In genomic region chr17:82215972-82216300, GRCh38 we compare ENCODE assay signal across 1 cellular context.
TF ChIP-seq lines count a peak whose summit lies in the region.

No MANE protein-coding gene starts in this region.

TF ChIP-seq in K562, 482 proteins besides CTCF, POLR2A, EP300 and RAD21:
- TF ChIP-seq NFIX (CRISPR knock-in tag; IDR thresholded peaks at IDR 0.05; ENCODE audit: low read depth) (no peak), TBP (optimal IDR thresholded peaks at IDR 0.05; ENCODE audit: low read depth, low read length) (no peak), PURB (CRISPR knock-in tag; IDR thresholded peaks at IDR 0.05; ENCODE audit: low read depth) (0 out of 2 replicates have a peak, but pooled peaks have one; percentile 35)
